In genomic region chr10:4069491-4069890, GRCh38 we compare ENCODE assay signal across 12 cellular contexts.
DNase-seq lines count a peak whose midpoint lies in the region; ATAC-seq, FAIRE-seq and TF ChIP-seq lines count a peak whose summit lies in the region.
"Had no signal": no experiment of that assay in that cellular context is flagged by ENCODE, and none has a peak within 500 bp of the region (broad histone marks: within the 10 kb centered on the region; RNA-seq: fewer than 3 reads in every experiment).

No MANE protein-coding gene starts in this region.

- no peaks in the 10 kb centered on the region for H3K27me3 Mint-ChIP-seq in activated T-helper 1 cell treated with anti-CD3 and anti-CD28 coated beads, Interleukin-12 subunit alpha, Interleukin-12 subunit beta, Interleukin-2, Interleukin-4 antibody, amounts not matched to agents 30 ng/mL and 10 ng/mL and 1 ng/mL, durations not matched to agents 14 hours and 24 hours and 36 hours (ENCODE audit: insufficient read depth)
- H3K27me3 Mint-ChIP-seq: activated naive CD8-positive, alpha-beta T cell had no signal

- no peak overlapping the region for H3K18ac ChIP-seq in H1 (ENCODE audit: extremely low read depth, low read length)
- H3K18ac ChIP-seq in mesendoderm (ENCODE audit: low read length): no peak overlapping the region

- no peak for TF ChIP-seq POLR2A in H1 (IDR thresholded peaks at IDR 0.05; ENCODE audit: control extremely low read depth in 1 of 2, low read depth in 2 of 2, low read length in 2 of 2)

- H3K4me1 ChIP-seq in H1 (replicated peaks in 1 of 4; ENCODE audit: control insufficient read depth in 3 of 4, insufficient read depth in 4 of 4, low read length in 3 of 4): no peaks in the 10 kb centered on the region
- no peaks in the 10 kb centered on the region for H3K4me1 ChIP-seq in mesendoderm (ENCODE audit: control insufficient read depth, low read depth, low read length)

- H2BK120ac ChIP-seq in H1 (replicated peaks; ENCODE audit: low read depth, low read length) (no peak overlapping the region), mesendoderm (ENCODE audit: low read depth, low read length) (no peak overlapping the region)

- H3K4ac ChIP-seq in H1 (replicated peaks; ENCODE audit: insufficient read length, low read depth, low read length) (no peak overlapping the region), mesendoderm (ENCODE audit: low read depth, low read length) (no peak overlapping the region)

- H4K91ac ChIP-seq in H1 (replicated peaks; ENCODE audit: insufficient read length, low read length): peak overlapping the region; percentile 45

- no peak for FAIRE-seq in H1 (lab: Jason Lieb, UNC)

- H3K9ac ChIP-seq in H1 (replicated peaks in 1 of 4; ENCODE audit: extremely low read depth in 1 of 4, low read depth in 3 of 4, low read length in 3 of 4) (no peak overlapping the region), mesendoderm (ENCODE audit: low read length) (no peak overlapping the region)

- peaks cover 1% of the 10 kb centered on the region for H3K36me3 Mint-ChIP-seq in activated T-helper 1 cell treated with anti-CD3 and anti-CD28 coated beads, Interleukin-12 subunit alpha, Interleukin-12 subunit beta, Interleukin-2, Interleukin-4 antibody, amounts not matched to agents 30 ng/mL and 10 ng/mL and 1 ng/mL, durations not matched to agents 14 hours and 24 hours and 36 hours (ENCODE audit: low read depth)
- H3K36me3 Mint-ChIP-seq: activated naive CD8-positive, alpha-beta T cell had no signal

- H2BK12ac ChIP-seq in H1 (ENCODE audit: low read depth, low read length): no peak overlapping the region

- no peaks in the 10 kb centered on the region for H4K20me1 ChIP-seq in H1 (replicated peaks in 1 of 2; ENCODE audit: control insufficient read depth in 1 of 2, insufficient read depth in 2 of 2, low read length in 2 of 2)

- no peak for TF ChIP-seq EP300 in H1 (IDR thresholded peaks at IDR 0.05; ENCODE audit: borderline replicate concordance in 1 of 2, low read depth in 2 of 2, low read length in 2 of 2)

- H3K27me3 ChIP-seq in H1 (replicated peaks in 1 of 4; ENCODE audit: control insufficient read depth in 3 of 4, extremely low read depth in 1 of 4, insufficient read depth in 3 of 4, low read length in 3 of 4): no peaks in the 10 kb centered on the region
- no peaks in the 10 kb centered on the region for H3K27me3 ChIP-seq in mesendoderm (ENCODE audit: insufficient read depth, low read length, poor library complexity)

- H3K4me3 Mint-ChIP-seq in activated T-helper 1 cell treated with anti-CD3 and anti-CD28 coated beads, Interleukin-12 subunit alpha, Interleukin-12 subunit beta, Interleukin-2, Interleukin-4 antibody, amounts not matched to agents 30 ng/mL and 10 ng/mL and 1 ng/mL, durations not matched to agents 14 hours and 24 hours and 36 hours: no peak overlapping the region
- H3K4me3 Mint-ChIP-seq: activated naive CD8-positive, alpha-beta T cell had no signal

- intact Hi-C loops in activated T-helper 1 cell treated with anti-CD3 and anti-CD28 coated beads, Interleukin-12 subunit alpha, Interleukin-12 subunit beta, Interleukin-2, Interleukin-4 antibody, amounts not matched to agents 30 ng/mL and 10 ng/mL and 1 ng/mL, durations not matched to agents 14 hours and 24 hours and 36 hours (cut with micrococcal nuclease): no loop called here

- H3K56ac ChIP-seq in H1 (replicated peaks; ENCODE audit: insufficient read length, low read depth, low read length) (no peak overlapping the region), mesendoderm (ENCODE audit: low read length) (no peak overlapping the region)

- peak overlapping the region; percentile 30; the same call in 1 of the 2 replicates for H2BK5ac ChIP-seq in H1 (ENCODE audit: low read depth, low read length)
- H2BK5ac ChIP-seq in mesendoderm (ENCODE audit: low read length): no peak overlapping the region

- no peaks in the 10 kb centered on the region for H3K79me2 ChIP-seq in H1 (ENCODE audit: control insufficient read depth in 1 of 2, insufficient read depth in 2 of 2, low read length in 2 of 2)
- no peaks in the 10 kb centered on the region for H3K79me2 ChIP-seq in mesendoderm (ENCODE audit: control insufficient read depth, insufficient read depth, low read length)

- H3K4me1 Mint-ChIP-seq in activated T-helper 1 cell treated with anti-CD3 and anti-CD28 coated beads, Interleukin-12 subunit alpha, Interleukin-12 subunit beta, Interleukin-2, Interleukin-4 antibody, amounts not matched to agents 30 ng/mL and 10 ng/mL and 1 ng/mL, durations not matched to agents 14 hours and 24 hours and 36 hours (ENCODE audit: low read depth): peaks cover 7% of the 10 kb centered on the region

- TF ChIP-seq RAD21 in H1 (IDR thresholded peaks at IDR 0.05 in 1 of 2, conservative IDR thresholded peaks at IDR 0.05 in 1 of 2; ENCODE audit: low read depth in 2 of 2, low read length in 2 of 2): no peak

- no peak overlapping the region for H3K4me3 ChIP-seq in H1 (ENCODE audit: extremely low read depth in 1 of 4, insufficient read depth in 2 of 4, low read depth in 3 of 4, low read length in 4 of 4)
- H3K4me3 ChIP-seq in mesendoderm (ENCODE audit: low read length): no peak overlapping the region

- no peak for TF ChIP-seq CTCF in H1 (IDR thresholded peaks at IDR 0.05; ENCODE audit: control extremely low read depth in 1 of 3, insufficient read depth in 1 of 3, low read depth in 1 of 3, low read length in 3 of 3)

- WGBS in H1 (ENCODE audit: extremely low coverage in 1 of 2, insufficient coverage in 1 of 2, insufficient read length in 1 of 2, insufficient replicate concordance in 2 of 2, low coverage in 1 of 2, low lambda C conversion rate in 2 of 2, missing lambda C conversion rate in 1 of 2), 2 experiments: 86% methylated on average over 3 of the region's 3 CpGs; no CpG with 5 or more reads in 1 of the 2 experiments
- WGBS in mesendoderm (ENCODE audit: extremely low coverage, insufficient coverage, low lambda C conversion rate): no CpG with 5 or more reads among the region's 3 CpGs

- no peaks in the 10 kb centered on the region for H3K9me3 ChIP-seq in H1 (ENCODE audit: insufficient read depth in 2 of 2, low read depth in 1 of 2, low read length in 1 of 2)

- peak overlapping the region; percentile 34; the same call in 1 of the 2 replicates for H2AFZ ChIP-seq in H1 (ENCODE audit: low read length)

- H2BK15ac ChIP-seq in H1 (ENCODE audit: low read length) (no peak overlapping the region), mesendoderm (replicated peaks; ENCODE audit: low read depth) (no peak overlapping the region)

- peaks cover 2% of the 10 kb centered on the region; the same call in 1 of the 2 replicates for H3K23me2 ChIP-seq in H1 (ENCODE audit: low read depth, low read length)

- H3K23ac ChIP-seq in H1 (ENCODE audit: insufficient read length) (no peak overlapping the region), mesendoderm (ENCODE audit: low read length) (no peak overlapping the region)

- H4K8ac ChIP-seq in H1 (ENCODE audit: extremely low read depth, insufficient read depth, low read length) (no peak overlapping the region), mesendoderm (ENCODE audit: low read depth, low read length) (no peak overlapping the region)

- H3K27ac Mint-ChIP-seq in activated T-helper 1 cell treated with anti-CD3 and anti-CD28 coated beads, Interleukin-12 subunit alpha, Interleukin-12 subunit beta, Interleukin-2, Interleukin-4 antibody, amounts not matched to agents 30 ng/mL and 10 ng/mL and 1 ng/mL, durations not matched to agents 14 hours and 24 hours and 36 hours: no peak overlapping the region
- H3K27ac Mint-ChIP-seq: activated naive CD8-positive, alpha-beta T cell had no signal

- no peak overlapping the region for H2AK5ac ChIP-seq in H1 (ENCODE audit: low read depth, low read length)
- no peak overlapping the region for H2AK5ac ChIP-seq in mesendoderm (ENCODE audit: low read length)

- no peak overlapping the region for H3K14ac ChIP-seq in H1 (ENCODE audit: insufficient read length)

- DNase-seq in AG20443 (ENCODE audit: low spot score) (peak; percentile 63), M059J (ENCODE audit: low read depth) (peak; percentile 41), H1 (ENCODE audit: low read depth in 1 of 2, low spot score in 2 of 2) (no peak), mesendoderm (peak; percentile 63), CD1c-positive myeloid dendritic cell (ENCODE audit: extremely low spot score) (no peak), mesenteric fat pad (ENCODE audit: low spot score) (no peak)
- no peak for DNase-seq in activated T-helper 1 cell treated with anti-CD3 and anti-CD28 coated beads, Interleukin-12 subunit alpha, Interleukin-12 subunit beta, Interleukin-2, Interleukin-4 antibody, amounts not matched to agents 30 ng/mL and 10 ng/mL and 1 ng/mL, durations not matched to agents 14 hours and 24 hours and 36 hours (ENCODE audit: low spot score)
- DNase-seq: activated CD8-positive, alpha-beta memory T cell treated with anti-CD3 and anti-CD28 coated beads, Interleukin-2, amount 50 U/mL, for 48 hours; KG1; NCI-H1417 had no signal

- no peaks in the 10 kb centered on the region for H3K79me1 ChIP-seq in H1 (ENCODE audit: low read depth, low read length)
- H3K79me1 ChIP-seq in mesendoderm (ENCODE audit: low read length): no peaks in the 10 kb centered on the region

- no peak overlapping the region for H4K5ac ChIP-seq in H1 (ENCODE audit: insufficient read length, low read depth, low read length)
- H4K5ac ChIP-seq in mesendoderm (ENCODE audit: low read length): no peak overlapping the region

- H3K4me2 ChIP-seq in H1 (ENCODE audit: insufficient read depth in 1 of 2, low read depth in 2 of 2, low read length in 2 of 2) (no peak overlapping the region), mesendoderm (ENCODE audit: low read length) (no peak overlapping the region)

- H2BK20ac ChIP-seq in H1 (ENCODE audit: low read length): no peak overlapping the region

- no peaks in the 10 kb centered on the region for H3K9me3 Mint-ChIP-seq in activated T-helper 1 cell treated with anti-CD3 and anti-CD28 coated beads, Interleukin-12 subunit alpha, Interleukin-12 subunit beta, Interleukin-2, Interleukin-4 antibody, amounts not matched to agents 30 ng/mL and 10 ng/mL and 1 ng/mL, durations not matched to agents 14 hours and 24 hours and 36 hours

- POLR2A ChIA-PET in H1 (lab: Charles Lee; ENCODE audit: partially characterized antibody): no interaction called here

- CTCF ChIA-PET in H1 (lab: Charles Lee; ENCODE audit: partially characterized antibody): interaction anchor here (0.9 kb wide), 1 partner anchor 8 kb away, joined by 3 read pairs; no protein-coding TSS in a partner anchor

- no peak for ATAC-seq in HG02970 (IDR thresholded peaks at IDR 0.05; ENCODE audit: low FRiP score, unreplicated experiment)

- H3K27ac ChIP-seq in H1 (ENCODE audit: low read depth, low read length) (no peak overlapping the region), mesendoderm (ENCODE audit: low read depth, low read length) (no peak overlapping the region)

- H3K36me3 ChIP-seq in H1 (ENCODE audit: control insufficient read depth in 2 of 4, insufficient read depth in 4 of 4, low read length in 3 of 4) (no peaks in the 10 kb centered on the region), mesendoderm (ENCODE audit: control insufficient read depth, insufficient read depth, low read length) (no peaks in the 10 kb centered on the region)

TF ChIP-seq in H1, 55 proteins besides CTCF, POLR2A, EP300 and RAD21 (continues in another document):
- TF ChIP-seq, protein P1, sequence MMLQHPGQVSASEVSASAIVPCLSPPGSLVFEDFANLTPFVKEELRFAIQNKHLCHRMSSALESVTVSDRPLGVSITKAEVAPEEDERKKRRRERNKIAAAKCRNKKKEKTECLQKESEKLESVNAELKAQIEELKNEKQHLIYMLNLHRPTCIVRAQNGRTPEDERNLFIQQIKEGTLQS (IDR thresholded peaks at IDR 0.05; ENCODE audit: insufficient read depth, low read depth, low read length): no peak

Comparison
In these comparisons a context has a peak if more than half of its experiments do, and no peak if none do; other contexts are left out.
1. DNase-seq: peak in AG20443 (single experiment), M059J (single experiment) and mesendoderm (single experiment); none in H1 (0 of 2), activated T-helper 1 cell treated with anti-CD3 and anti-CD28 coated beads, Interleukin-12 subunit alpha, Interleukin-12 subunit beta, Interleukin-2, Interleukin-4 antibody, amounts not matched to agents 30 ng/mL and 10 ng/mL and 1 ng/mL, durations not matched to agents 14 hours and 24 hours and 36 hours (single experiment), CD1c-positive myeloid dendritic cell (single experiment) and mesenteric fat pad (single experiment).